24 cellular contexts compared by ENCODE assay signal in the genomic region with DNA sequence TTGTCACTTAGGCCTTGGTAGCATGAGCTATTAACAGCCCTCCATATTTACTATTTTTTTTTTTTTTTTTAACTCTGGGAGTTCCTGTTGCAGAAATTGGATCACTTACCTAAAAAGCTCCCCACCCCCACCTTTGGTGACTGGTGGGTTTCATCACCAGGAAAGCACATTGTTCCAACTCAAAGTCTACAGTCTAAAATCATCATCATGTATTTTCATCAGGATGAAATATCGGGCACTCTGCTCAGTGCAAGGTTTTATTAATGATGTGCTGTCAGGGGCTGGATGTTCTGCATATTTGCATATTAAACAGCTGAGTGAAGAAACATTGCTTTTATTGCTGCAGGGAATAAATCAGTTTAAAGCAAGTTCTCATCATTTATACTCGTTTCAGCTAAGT.
"Had no signal": no experiment of that assay in that cellular context is flagged by ENCODE, and none has a peak within 500 bp of the region (broad histone marks: within the 10 kb centered on the region; RNA-seq: fewer than 3 reads in every experiment).

No MANE protein-coding gene starts in this region.

- ATAC-seq: activated CD8-positive, alpha-beta T cell treated with anti-CD3 and anti-CD28 coated beads for 36 hours; activated T-cell treated with anti-CD3 and anti-CD28 coated beads, Interleukin-2, amount 50 U/mL, for 4 hours; activated T-helper 17 cell treated with anti-CD3 and anti-CD28 coated beads, Interleukin-2, amount 50 U/mL, for 72 hours; body of pancreas; pancreas had no signal

- H3K4me3 ChIP-seq: body of pancreas, esophagus squamous epithelium, left ventricle myocardium inferior, lung, pancreas, prostate gland, spleen, suprapubic skin, tibial artery had no signal

- H3K27ac ChIP-seq: body of pancreas, epithelial cell of prostate, esophagus squamous epithelium, left ventricle myocardium inferior, pancreas, prostate gland, spleen, suprapubic skin, tibial artery had no signal

- DNase-seq: activated CD4-positive, alpha-beta T cell treated with anti-CD3 and anti-CD28 coated beads, Interleukin-2, amount 50 U/mL, for 1 hour; activated CD4-positive, CD25-positive, alpha-beta regulatory T cell treated with anti-CD3 and anti-CD28 coated beads, Interleukin-2, amount 50 U/mL, for 72 hours; activated CD8-positive, alpha-beta T cell treated with anti-CD3 and anti-CD28 coated beads for 36 hours; activated gamma-delta T cell treated with Interleukin-2 at 50 U/mL for 16 hours; activated naive CD4-positive, alpha-beta T cell treated with anti-CD3 and anti-CD28 coated beads, Interleukin-2, amount 50 U/mL, for 16 hours; activated T-cell treated with anti-CD3 and anti-CD28 coated beads, Interleukin-2, amount 50 U/mL, for 4 hours; amygdala; body of pancreas; dermis blood vessel endothelial cell; effector CD4-positive, alpha-beta T cell; esophagus squamous epithelium; left ventricle myocardium inferior; naive B cell; nucleus accumbens; pancreas; spleen; stimulated activated naive CD4-positive, alpha-beta T cell; T-helper 9 cell; tibial artery had no signal

- H3K27me3 ChIP-seq: body of pancreas, esophagus squamous epithelium, pancreas, spleen, suprapubic skin, tibial artery had no signal

- H3K9me3 ChIP-seq: body of pancreas, esophagus squamous epithelium, left ventricle myocardium inferior, pancreas, prostate gland, spleen, suprapubic skin, tibial artery had no signal

- H3K4me1 ChIP-seq: body of pancreas, pancreas, prostate gland had no signal

- H3K36me3 ChIP-seq: esophagus squamous epithelium, left ventricle myocardium inferior, pancreas, prostate gland, spleen, suprapubic skin, tibial artery had no signal
